ENCODE assay signal across 26 cellular contexts in the genomic region with DNA sequence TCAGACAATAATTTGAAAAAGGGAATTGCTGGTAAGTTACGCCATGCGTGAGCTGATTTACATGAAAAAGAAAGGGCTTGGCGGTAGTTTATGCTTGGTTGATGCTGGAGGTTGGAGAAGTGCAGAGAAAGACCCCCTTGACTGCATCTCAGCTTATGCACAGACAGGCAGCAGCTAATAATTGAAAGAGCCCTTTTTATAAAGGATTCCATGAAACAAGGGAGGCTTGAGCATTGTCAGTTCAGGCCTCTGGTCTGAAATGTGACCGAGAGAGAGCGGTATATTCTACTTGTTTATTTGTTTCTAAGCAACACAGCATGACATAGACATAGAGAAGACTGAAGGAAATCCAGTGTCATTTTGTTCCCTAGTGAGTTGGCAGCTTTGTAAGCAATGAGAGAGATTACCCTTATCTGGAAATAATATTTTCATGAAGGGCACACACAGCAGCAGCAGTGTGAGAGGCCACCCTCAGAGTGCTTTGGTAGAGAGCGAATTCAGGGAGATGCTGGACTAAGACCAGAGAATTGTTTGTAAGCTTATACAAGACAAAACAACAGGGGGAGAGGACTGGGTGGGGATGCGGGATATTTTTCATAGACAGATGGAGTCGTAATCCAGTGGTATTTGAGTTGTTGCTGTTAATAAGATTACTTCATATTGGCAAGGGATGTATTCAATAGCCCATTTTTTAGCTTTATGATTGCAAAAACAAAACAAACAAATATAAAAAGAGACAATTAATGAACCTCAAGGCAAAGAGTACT. TPM values are rescaled to one million over a fixed set of nuclear protein-coding genes. Genes with fewer than 3 reads are reported as not detected.
A peak's percentile ranks its signal among the peaks of the same experiment; 100 is the strongest.
DNase-seq lines count a peak whose midpoint lies in the region; ATAC-seq and TF ChIP-seq lines count a peak whose summit lies in the region.
"Had no signal": no experiment of that assay in that cellular context is flagged by ENCODE, and none has a peak within 500 bp of the region (broad histone marks: within the 10 kb centered on the region; RNA-seq: fewer than 3 reads in every experiment).

No MANE protein-coding gene starts in this region.

- H3K36me3 Mint-ChIP-seq in nephron (ENCODE audit: low read depth) = no peaks in the 10 kb centered on the region
- H3K36me3 Mint-ChIP-seq: activated naive CD4-positive, alpha-beta T cell treated with anti-CD3 and anti-CD28 coated beads, Interleukin-2, amount 10 ng/mL, durations not matched to agents 7 days and 5 days; stimulated activated effector memory CD8-positive, alpha-beta T cell treated with anti-CD3 and anti-CD28 coated beads, Interleukin-12 subunit alpha, Interleukin-12 subunit beta, amount 100 ng/mL, for 72 hours had no signal

- no peaks in the 10 kb centered on the region for H3K9me3 Mint-ChIP-seq in nephron
- H3K9me3 Mint-ChIP-seq: activated naive CD4-positive, alpha-beta T cell treated with anti-CD3 and anti-CD28 coated beads, Interleukin-2, amount 10 ng/mL, durations not matched to agents 7 days and 5 days; activated T-cell treated with anti-CD3 and anti-CD28 coated beads, Interleukin-2, amount 50 U/mL, for 4 hours; stimulated activated effector memory CD8-positive, alpha-beta T cell treated with anti-CD3 and anti-CD28 coated beads, Interleukin-12 subunit alpha, Interleukin-12 subunit beta, amount 100 ng/mL, for 72 hours had no signal

- H3K27me3 ChIP-seq in WERI-Rb-1 (ENCODE audit: insufficient read depth, low read depth, severe bottlenecking) = no peaks in the 10 kb centered on the region
- H3K27me3 ChIP-seq: Peyer's patch, sigmoid colon had no signal

- intact Hi-C loops in Right ventricle myocardium superior (cut with DNase I) = no loop called here

- DNase-seq in D341Med (ENCODE audit: low spot score) = peak; percentile 52
- DNase-seq in WERI-Rb-1 = peak; percentile 15
- no peak for DNase-seq in Right ventricle myocardium superior
- DNase-seq in SW 1271 (lab: John Stamatoyannopoulos, UW) = no peak
- no peak for DNase-seq in DMS79 (lab: John Stamatoyannopoulos, UW)
- no peak for DNase-seq in NCI-H1105 treated with DMSO at 0.1 percent for 48 hours (lab: John Stamatoyannopoulos, UW)
- DNase-seq: activated CD8-positive, alpha-beta T cell treated with anti-CD3 and anti-CD28 coated beads, Interleukin-2, amount 10 ng/mL, durations not matched to agents 7 days and 5 days; activated naive CD4-positive, alpha-beta T cell treated with anti-CD3 and anti-CD28 coated beads, Interleukin-2, amount 10 ng/mL, durations not matched to agents 7 days and 5 days; activated T-cell treated with anti-CD3 and anti-CD28 coated beads, Interleukin-2, amount 50 U/mL, for 4 hours; anterior cingulate cortex; C1 segment of cervical spinal cord; Calu3; cerebellar nuclear complex; effector memory CD8-positive, alpha-beta T cell; GDM1; glutamatergic neuron; KBM-7; NCI-H2029; NCI-H446; NK-92 treated with Interleukin-12 subunit alpha and Interleukin-12 subunit beta, amount 100 ng/mL, for 24 hours; Peyer's patch; sigmoid colon had no signal

- TF ChIP-seq CTCF in WERI-Rb-1 (IDR thresholded peaks at IDR 0.05; ENCODE audit: low read depth, low read length) (no peak), nephron (IDR thresholded peaks at IDR 0.05; ENCODE audit: unreplicated experiment in 3 of 3) (no peak)

- H3K9me3 ChIP-seq in WERI-Rb-1 (ENCODE audit: severe bottlenecking) = no peaks in the 10 kb centered on the region
- H3K9me3 ChIP-seq: Peyer's patch, sigmoid colon had no signal

- H3K27me3 Mint-ChIP-seq in nephron (ENCODE audit: low read depth) = no peaks in the 10 kb centered on the region
- H3K27me3 Mint-ChIP-seq: activated naive CD4-positive, alpha-beta T cell treated with anti-CD3 and anti-CD28 coated beads, Interleukin-2, amount 10 ng/mL, durations not matched to agents 7 days and 5 days; effector memory CD8-positive, alpha-beta T cell had no signal

- H3K4me1 Mint-ChIP-seq in nephron = no peaks in the 10 kb centered on the region
- H3K4me1 Mint-ChIP-seq: activated naive CD4-positive, alpha-beta T cell treated with anti-CD3 and anti-CD28 coated beads, Interleukin-2, amount 10 ng/mL, durations not matched to agents 7 days and 5 days; stimulated activated effector memory CD8-positive, alpha-beta T cell treated with anti-CD3 and anti-CD28 coated beads, Interleukin-12 subunit alpha, Interleukin-12 subunit beta, amount 100 ng/mL, for 72 hours had no signal

- no peak overlapping the region for H3K4me3 Mint-ChIP-seq in nephron
- H3K4me3 Mint-ChIP-seq: activated CD8-positive, alpha-beta T cell treated with anti-CD3 and anti-CD28 coated beads, Interleukin-2, amount 10 ng/mL, durations not matched to agents 7 days and 5 days; activated naive CD4-positive, alpha-beta T cell treated with anti-CD3 and anti-CD28 coated beads, Interleukin-2, amount 10 ng/mL, durations not matched to agents 7 days and 5 days; activated T-cell treated with anti-CD3 and anti-CD28 coated beads, Interleukin-2, amount 50 U/mL, for 4 hours; effector memory CD8-positive, alpha-beta T cell; stimulated activated effector memory CD8-positive, alpha-beta T cell treated with anti-CD3 and anti-CD28 coated beads, Interleukin-12 subunit alpha, Interleukin-12 subunit beta, amount 100 ng/mL, for 72 hours had no signal

- peak overlapping the region; percentile 47 for H3K27ac ChIP-seq in WERI-Rb-1
- H3K27ac ChIP-seq: Peyer's patch, sigmoid colon, SK-N-MC had no signal

- H3K4me3 ChIP-seq in WERI-Rb-1 (ENCODE audit: low read depth, low read length) = no peak overlapping the region
- H3K4me3 ChIP-seq: Peyer's patch, sigmoid colon, SK-N-MC had no signal

- peak overlapping the region; percentile 12 to 57 (median 30) for H3K27ac Mint-ChIP-seq in nephron
- H3K27ac Mint-ChIP-seq: activated CD8-positive, alpha-beta T cell treated with anti-CD3 and anti-CD28 coated beads, Interleukin-2, amount 10 ng/mL, durations not matched to agents 7 days and 5 days; activated naive CD4-positive, alpha-beta T cell treated with anti-CD3 and anti-CD28 coated beads, Interleukin-2, amount 10 ng/mL, durations not matched to agents 7 days and 5 days; effector memory CD8-positive, alpha-beta T cell; stimulated activated effector memory CD8-positive, alpha-beta T cell treated with anti-CD3 and anti-CD28 coated beads, Interleukin-12 subunit alpha, Interleukin-12 subunit beta, amount 100 ng/mL, for 72 hours had no signal

- peak; percentile 93 for ATAC-seq in Right ventricle myocardium superior (ENCODE audit: poor library complexity)
- ATAC-seq in HG03378 (IDR thresholded peaks at IDR 0.05; ENCODE audit: unreplicated experiment) = no peak
- ATAC-seq: activated CD8-positive, alpha-beta T cell treated with anti-CD3 and anti-CD28 coated beads, Interleukin-2, amount 10 ng/mL, durations not matched to agents 7 days and 5 days; activated T-cell treated with anti-CD3 and anti-CD28 coated beads, Interleukin-2, amount 50 U/mL, for 4 hours; effector memory CD8-positive, alpha-beta T cell had no signal

- no peaks in the 10 kb centered on the region for H3K36me3 ChIP-seq in WERI-Rb-1
- H3K36me3 ChIP-seq: Peyer's patch, sigmoid colon had no signal

RNA-seq across cellular contexts. Expression of a gene that starts 34.6 kb away (rescaled TPM):
- 115 TPM for total RNA-seq in Right ventricle myocardium superior

Comparison
In these comparisons a context has a peak if more than half of its experiments do, and no peak if none do; other contexts are left out.
1. DNase-seq: peak in D341Med (single experiment) and WERI-Rb-1 (single experiment); none in Right ventricle myocardium superior (single experiment), SW 1271 (0 of 2), DMS79 (single experiment) and NCI-H1105 treated with DMSO at 0.1 percent for 48 hours (single experiment).